ENCODE assay signal across 13 cellular contexts in genomic region chr1:111735858-111736544, GRCh38. TPM values are rescaled to one million over a fixed set of nuclear protein-coding genes. Genes with fewer than 3 reads are reported as not detected.
DNase-seq lines count a peak whose midpoint lies in the region; ATAC-seq, FAIRE-seq and TF ChIP-seq lines count a peak whose summit lies in the region.
"Had no signal": no experiment of that assay in that cellular context is flagged by ENCODE, and none has a peak within 500 bp of the region (broad histone marks: within the 10 kb centered on the region; RNA-seq: fewer than 3 reads in every experiment).

No MANE protein-coding gene starts in this region.

- 92% methylated on average over 8 of the region's 8 CpGs for WGBS in suprapubic skin
- 85 to 90% (median 89%) methylated on average over 8 of the region's 8 CpGs for WGBS in small intestine, 3 donors

- TF ChIP-seq POLR2A in suprapubic skin (IDR thresholded peaks at IDR 0.05): no peak

- peaks cover 21% of the 10 kb centered on the region for H3K4me1 ChIP-seq in HEK293 (ENCODE audit: control insufficient read depth, insufficient read depth, low read length)
- peaks cover 62% of the 10 kb centered on the region for H3K4me1 ChIP-seq in osteoblast (ENCODE audit: insufficient read depth, low read length)
- peaks cover 65% of the 10 kb centered on the region for H3K4me1 ChIP-seq in suprapubic skin
- peaks cover 0 to 4% of the 10 kb centered on the region in 2 donors for H3K4me1 ChIP-seq in small intestine (ENCODE audit: control insufficient read depth in 2 of 2, insufficient read depth in 1 of 2, low read depth in 1 of 2, low read length in 1 of 2)

- CTCF ChIA-PET in HEK293 (lab: Yijun Ruan, JAX): interaction anchor here (0.6 to 6.0 kb wide), 7 partner anchors 8 to 228 kb away, joined by 3 to 44 read pairs (median 5); no protein-coding TSS in a partner anchor

- no peak for FAIRE-seq in small intestine (lab: Jason Lieb, UNC)

- no peak for TF ChIP-seq CTCF in HEK293 (tag by site-specific recombination; IDR thresholded peaks at IDR 0.05)
- TF ChIP-seq CTCF in choroid plexus epithelial cell (conservative IDR thresholded peaks at IDR 0.05; ENCODE audit: low read depth, low read length): no peak
- no peak for TF ChIP-seq CTCF in osteoblast (IDR thresholded peaks at IDR 0.05; ENCODE audit: extremely low read depth, low read depth, low read length)
- TF ChIP-seq CTCF in suprapubic skin (IDR thresholded peaks at IDR 0.05): no peak

- peaks cover 34% of the 10 kb centered on the region for H3K79me2 ChIP-seq in osteoblast (ENCODE audit: insufficient read depth, low read length)

- H4K20me1 ChIP-seq in osteoblast (ENCODE audit: insufficient read depth, low read length): no peaks in the 10 kb centered on the region

- POLR2A ChIA-PET in HEK293 (lab: Yijun Ruan, JAX): interaction anchor here (1.0 to 1.5 kb wide), 3 partner anchors 8 to 19 kb away, joined by 3 to 5 read pairs (median 4); no protein-coding TSS in a partner anchor

- no peak overlapping the region for H3K27ac ChIP-seq in HEK293 (ENCODE audit: extremely low read depth, low read depth, low read length)
- H3K27ac ChIP-seq in osteoblast (ENCODE audit: low read depth, low read length): peak overlapping the region; percentile 86
- H3K27ac ChIP-seq in suprapubic skin: no peak overlapping the region
- H3K27ac ChIP-seq in small intestine (ENCODE audit: low read depth in 1 of 2, low read length in 1 of 2): no peak overlapping the region

- H3K4me2 ChIP-seq in osteoblast (ENCODE audit: insufficient read depth, low read length): peak overlapping the region; percentile 23

- H3K9me3 ChIP-seq in HEK293 (ENCODE audit: control insufficient read depth, insufficient read depth, low read depth, low read length) (no peaks in the 10 kb centered on the region), osteoblast (ENCODE audit: low read depth, low read length) (no peaks in the 10 kb centered on the region), suprapubic skin (no peaks in the 10 kb centered on the region), small intestine (ENCODE audit: control insufficient read depth, low read depth) (no peaks in the 10 kb centered on the region)
- H3K9me3 ChIP-seq: MG63, ovary had no signal

- H3K36me3 ChIP-seq in HEK293 (ENCODE audit: control insufficient read depth in 2 of 2, insufficient read depth in 1 of 2, low read length in 2 of 2): no peaks in the 10 kb centered on the region
- H3K36me3 ChIP-seq in osteoblast (ENCODE audit: insufficient read depth, low read length): peaks cover 3% of the 10 kb centered on the region
- H3K36me3 ChIP-seq in suprapubic skin: no peaks in the 10 kb centered on the region
- no peaks in the 10 kb centered on the region for H3K36me3 ChIP-seq in small intestine (ENCODE audit: control insufficient read depth in 2 of 2, insufficient read depth in 2 of 2, low read length in 2 of 2)
- H3K36me3 ChIP-seq: MG63, ovary had no signal

- ATAC-seq in GM21528 (IDR thresholded peaks at IDR 0.05; ENCODE audit: low FRiP score, unreplicated experiment) (no peak), esophagus mucosa (no peak)
- ATAC-seq: activated naive CD8-positive, alpha-beta T cell treated with anti-CD3 and anti-CD28 coated beads, Interleukin-2, amount 50 U/mL, for 24 hours had no signal

- H3K27me3 ChIP-seq in osteoblast (ENCODE audit: insufficient read depth, low read length): no peaks in the 10 kb centered on the region
- no peaks in the 10 kb centered on the region for H3K27me3 ChIP-seq in suprapubic skin
- no peaks in the 10 kb centered on the region for H3K27me3 ChIP-seq in small intestine (ENCODE audit: control insufficient read depth in 2 of 2, insufficient read depth in 2 of 2, low read length in 2 of 2)
- H3K27me3 ChIP-seq: ovary had no signal

- no peak for TF ChIP-seq EP300 in suprapubic skin (IDR thresholded peaks at IDR 0.05)

- no peak overlapping the region for H3K4me3 ChIP-seq in HEK293 (ENCODE audit: low read depth, low read length)
- no peak overlapping the region for H3K4me3 ChIP-seq in choroid plexus epithelial cell (ENCODE audit: low read depth, low read length)
- no peak overlapping the region for H3K4me3 ChIP-seq in osteoblast (ENCODE audit: insufficient read depth, low read length)
- no peak overlapping the region for H3K4me3 ChIP-seq in suprapubic skin
- no peak overlapping the region for H3K4me3 ChIP-seq in small intestine (ENCODE audit: low read depth in 1 of 2, low read length in 2 of 2)
- H3K4me3 ChIP-seq: MG63, ovary had no signal

- H2AFZ ChIP-seq in osteoblast (ENCODE audit: low read length): no peak overlapping the region

- DNase-seq in NCI-H2107 treated with DMSO at 0.1 percent for 48 hours (lab: John Stamatoyannopoulos, UW; ENCODE audit: unreplicated experiment): peak; percentile 93
- DNase-seq in choroid plexus epithelial cell (ENCODE audit: low read depth): peak; percentile 57
- no peak for DNase-seq in osteoblast (ENCODE audit: insufficient read length, low spot score, missing footprints)
- no peak for DNase-seq in suprapubic skin (ENCODE audit: low spot score in 2 of 2)
- DNase-seq in small intestine: no peak
- DNase-seq: activated CD4-positive, alpha-beta T cell treated with anti-CD3 and anti-CD28 coated beads for 48 hours; activated naive CD8-positive, alpha-beta T cell treated with anti-CD3 and anti-CD28 coated beads, Interleukin-2, amount 50 U/mL, for 24 hours; GOT3 had no signal

TF ChIP-seq in HEK293, 187 proteins besides CTCF, POLR2A, EP300 and RAD21 (continues in another document):
- peak; percentile 27; the same call in 1 of the 2 replicates for TF ChIP-seq SCRT1 (tag by site-specific recombination; IDR thresholded peaks at IDR 0.05; ENCODE audit: borderline replicate concordance)
- peak; percentile 57 for TF ChIP-seq SCRT2 (tag by site-specific recombination; IDR thresholded peaks at IDR 0.05)
- TF ChIP-seq ZNF560 (tag by site-specific recombination; IDR thresholded peaks at IDR 0.05; ENCODE audit: borderline replicate concordance): no peak
- TF ChIP-seq ZNF626 (tag by site-specific recombination; IDR thresholded peaks at IDR 0.05): no peak
- TF ChIP-seq SP7 (tag by site-specific recombination; IDR thresholded peaks at IDR 0.05): peak; percentile 59; the same call in 1 of the 2 replicates
- TF ChIP-seq ZNF629 (tag by site-specific recombination; IDR thresholded peaks at IDR 0.05): 0 out of 2 replicates have a peak, but pooled peaks have one; percentile 9
- peak; percentile 17; the same call in 1 of the 2 replicates for TF ChIP-seq ZIC2 (tag by site-specific recombination; IDR thresholded peaks at IDR 0.05)
- TF ChIP-seq ZBTB20 (tag by site-specific recombination; IDR thresholded peaks at IDR 0.05): peak; percentile 57; the same call in 1 of the 2 replicates
- TF ChIP-seq ZNF19 (tag by site-specific recombination; IDR thresholded peaks at IDR 0.05; ENCODE audit: low read depth): no peak
- TF ChIP-seq ZNF600 (tag by site-specific recombination; IDR thresholded peaks at IDR 0.05): peak; percentile 32; the same call in 1 of the 2 replicates
- peak; percentile 84 for TF ChIP-seq MZF1 (tag by site-specific recombination; IDR thresholded peaks at IDR 0.05; ENCODE audit: borderline replicate concordance)
- TF ChIP-seq PRDM1 (tag by site-specific recombination; IDR thresholded peaks at IDR 0.05): peak; percentile 28; the same call in 1 of the 2 replicates
- TF ChIP-seq GLIS1 (tag by site-specific recombination; IDR thresholded peaks at IDR 0.05): 0 out of 2 replicates have a peak, but pooled peaks have one; percentile 9
- no peak for TF ChIP-seq ZNF2 (tag by site-specific recombination; IDR thresholded peaks at IDR 0.05)
- TF ChIP-seq ZNF169 (tag by site-specific recombination; IDR thresholded peaks at IDR 0.05): no peak
- peak; percentile 36; the same call in 1 of the 2 replicates for TF ChIP-seq ZBTB8A (tag by site-specific recombination; IDR thresholded peaks at IDR 0.05)
- TF ChIP-seq ZNF24 (tag by site-specific recombination; IDR thresholded peaks at IDR 0.05): no peak
- TF ChIP-seq, protein P1, sequence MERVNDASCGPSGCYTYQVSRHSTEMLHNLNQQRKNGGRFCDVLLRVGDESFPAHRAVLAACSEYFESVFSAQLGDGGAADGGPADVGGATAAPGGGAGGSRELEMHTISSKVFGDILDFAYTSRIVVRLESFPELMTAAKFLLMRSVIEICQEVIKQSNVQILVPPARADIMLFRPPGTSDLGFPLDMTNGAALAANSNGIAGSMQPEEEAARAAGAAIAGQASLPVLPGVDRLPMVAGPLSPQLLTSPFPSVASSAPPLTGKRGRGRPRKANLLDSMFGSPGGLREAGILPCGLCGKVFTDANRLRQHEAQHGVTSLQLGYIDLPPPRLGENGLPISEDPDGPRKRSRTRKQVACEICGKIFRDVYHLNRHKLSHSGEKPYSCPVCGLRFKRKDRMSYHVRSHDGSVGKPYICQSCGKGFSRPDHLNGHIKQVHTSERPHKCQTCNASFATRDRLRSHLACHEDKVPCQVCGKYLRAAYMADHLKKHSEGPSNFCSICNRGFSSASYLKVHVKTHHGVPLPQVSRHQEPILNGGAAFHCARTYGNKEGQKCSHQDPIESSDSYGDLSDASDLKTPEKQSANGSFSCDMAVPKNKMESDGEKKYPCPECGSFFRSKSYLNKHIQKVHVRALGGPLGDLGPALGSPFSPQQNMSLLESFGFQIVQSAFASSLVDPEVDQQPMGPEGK (tag by site-specific recombination; IDR thresholded peaks at IDR 0.05): 0 out of 2 replicates have a peak, but pooled peaks have one; percentile 31
- TF ChIP-seq ZNF202 (tag by site-specific recombination; IDR thresholded peaks at IDR 0.05; ENCODE audit: borderline replicate concordance): no peak
- peak; percentile 85 for TF ChIP-seq OSR2 (tag by site-specific recombination; IDR thresholded peaks at IDR 0.05)
- peak; percentile 15; the same call in 1 of the 2 replicates for TF ChIP-seq TRIM28 (IDR thresholded peaks at IDR 0.05; ENCODE audit: borderline replicate concordance, low read length)
- peak; percentile 57; the same call in 1 of the 2 replicates for TF ChIP-seq ZBTB48 (tag by site-specific recombination; IDR thresholded peaks at IDR 0.05)
- TF ChIP-seq HOXA7 (CRISPR knock-in tag; IDR thresholded peaks at IDR 0.05; ENCODE audit: borderline replicate concordance): no peak
- no peak for TF ChIP-seq ZNF274 (IDR thresholded peaks at IDR 0.05; ENCODE audit: low read length)
- TF ChIP-seq ZNF274 (tag by site-specific recombination; IDR thresholded peaks at IDR 0.05; ENCODE audit: borderline replicate concordance): no peak
- TF ChIP-seq IKZF3 (tag by site-specific recombination; IDR thresholded peaks at IDR 0.05): 0 out of 2 replicates have a peak, but pooled peaks have one; percentile 28

RNA-seq across cellular contexts. Expression of gene INKA2, which starts 3.2 kb away (rescaled TPM):
- total RNA-seq in osteoblast (3.5 and 3.6 TPM in 2 replicates), esophagus mucosa (2.7 TPM), suprapubic skin (1 to 10 TPM; 4.1 to 7.3 (median 5.2) TPM)
- 1 to 10 TPM in 1 of 3 donors, under 1 TPM in 2; 0.22 to 2.2 (median 0.27) TPM for polyA plus RNA-seq in small intestine

RNA-seq across cellular contexts. Expression of gene DDX20, which starts 19.7 kb away (rescaled TPM):
- total RNA-seq in osteoblast (15.6 and 19.2 TPM in 2 replicates), esophagus mucosa (6.1 TPM), suprapubic skin (10 to 100 TPM; 16.0 to 25.0 (median 21.5) TPM)
- polyA plus RNA-seq in small intestine: 1 to 10 TPM; 3.0 to 6.1 (median 3.6) TPM

Comparison
In these comparisons a context has a peak if more than half of its experiments do, and no peak if none do; other contexts are left out.
1. DNase-seq: peak in NCI-H2107 treated with DMSO at 0.1 percent for 48 hours (single experiment) and choroid plexus epithelial cell (single experiment); none in osteoblast (single experiment), suprapubic skin (0 of 2) and small intestine (single experiment).